Comparison of ENCODE assay signal across 13 cellular contexts in genomic region chr12:52214421-52214802, GRCh38. TPM values are rescaled to one million over a fixed set of nuclear protein-coding genes. Genes with fewer than 3 reads are reported as not detected.
DNase-seq lines count a peak whose midpoint lies in the region; ATAC-seq and TF ChIP-seq lines count a peak whose summit lies in the region.
"Had no signal": no experiment of that assay in that cellular context is flagged by ENCODE, and none has a peak within 500 bp of the region (broad histone marks: within the 10 kb centered on the region; RNA-seq: fewer than 3 reads in every experiment).

No MANE protein-coding gene starts in this region.

- no peak overlapping the region for H3K27ac Mint-ChIP-seq in HFFc6
- no peak overlapping the region for H3K27ac Mint-ChIP-seq in neural progenitor cell

- H3K27ac ChIP-seq in brain microvascular endothelial cell: no peak overlapping the region
- no peak overlapping the region for H3K27ac ChIP-seq in neural progenitor cell

- DNase-seq in BE2C (peak; percentile 46), HFFc6 (no peak), brain microvascular endothelial cell (no peak), neural progenitor cell (ENCODE audit: low spot score) (no peak), HEK293T (ENCODE audit: extremely low spot score) (no peak), SK-N-DZ (ENCODE audit: low spot score) (no peak), HPDE6-E6E7 (ENCODE audit: extremely low spot score) (no peak)
- DNase-seq: activated effector memory CD4-positive, alpha-beta T cell treated with Interleukin-2 at 50 U/mL for 16 hours; AML-193; NCI-H1930; NCI-H510A treated with DMSO at 0.1 percent for 48 hours had no signal

- H3K4me1 Mint-ChIP-seq in HFFc6 (ENCODE audit: low read depth) (peaks cover 51% of the 10 kb centered on the region), neural progenitor cell (peaks cover 15% of the 10 kb centered on the region)

- H3K36me3 Mint-ChIP-seq in HFFc6 (ENCODE audit: low read depth): no peaks in the 10 kb centered on the region
- no peaks in the 10 kb centered on the region for H3K36me3 Mint-ChIP-seq in neural progenitor cell

- no peak overlapping the region for H3K4me2 ChIP-seq in neural progenitor cell

- H3K9me3 Mint-ChIP-seq in HFFc6: no peaks in the 10 kb centered on the region
- H3K9me3 Mint-ChIP-seq in neural progenitor cell: no peaks in the 10 kb centered on the region

- POLR2A ChIA-PET in HEK293T (lab: Yijun Ruan, JAX): interaction anchor here (1.7 kb wide), 1 partner anchor 11 kb away, joined by 3 read pairs; no protein-coding TSS in a partner anchor

- no peak overlapping the region for H2AFZ ChIP-seq in neural progenitor cell (replicated peaks)
- H2AFZ ChIP-seq: parathyroid adenoma had no signal

- CTCF ChIA-PET in HEK293T (lab: Yijun Ruan, JAX): interaction anchor here (1.1 to 1.6 kb wide), 3 partner anchors 7 to 65 kb away, joined by 4 to 5 read pairs (median 5); no protein-coding TSS in a partner anchor

- H3K27me3 Mint-ChIP-seq in HFFc6 (ENCODE audit: insufficient read depth): peaks cover 2% of the 10 kb centered on the region; the same call in 1 of the 2 replicates
- peaks cover 7% of the 10 kb centered on the region for H3K27me3 Mint-ChIP-seq in neural progenitor cell (ENCODE audit: insufficient read depth, low read depth)

- H3K9ac ChIP-seq in neural progenitor cell: no peak overlapping the region
- H3K9ac ChIP-seq: parathyroid adenoma had no signal

- H3K27me3 ChIP-seq in BE2C: no peaks in the 10 kb centered on the region
- H3K27me3 ChIP-seq in brain microvascular endothelial cell (replicated peaks): no peaks in the 10 kb centered on the region
- H3K27me3 ChIP-seq in neural progenitor cell: no peaks in the 10 kb centered on the region

- H3K9me3 ChIP-seq in BE2C: no peaks in the 10 kb centered on the region
- H3K9me3 ChIP-seq in neural progenitor cell (ENCODE audit: low read depth): no peaks in the 10 kb centered on the region

- no peak for ATAC-seq in HG02973 (IDR thresholded peaks at IDR 0.05; ENCODE audit: unreplicated experiment)

- H3K4me3 ChIP-seq in BE2C (ENCODE audit: low read depth, low read length): no peak overlapping the region
- H3K4me3 ChIP-seq in brain microvascular endothelial cell (ENCODE audit: low read depth, low read length): no peak overlapping the region
- H3K4me3 ChIP-seq in neural progenitor cell: no peak overlapping the region

- H3K36me3 ChIP-seq in BE2C: no peaks in the 10 kb centered on the region
- no peaks in the 10 kb centered on the region for H3K36me3 ChIP-seq in brain microvascular endothelial cell (replicated peaks)
- H3K36me3 ChIP-seq in neural progenitor cell: no peaks in the 10 kb centered on the region

- H3K79me2 ChIP-seq in neural progenitor cell (ENCODE audit: low read depth): no peaks in the 10 kb centered on the region
- H3K79me2 ChIP-seq: parathyroid adenoma had no signal

- TF ChIP-seq CTCF in BE2C (IDR thresholded peaks at IDR 0.05; ENCODE audit: low read depth, low read length) (peak; percentile 63), HFFc6 (IDR thresholded peaks at IDR 0.05) (peak; percentile 28; the same call in 1 of the 2 replicates), brain microvascular endothelial cell (IDR thresholded peaks at IDR 0.05; ENCODE audit: low read depth, low read length, missing control alignments) (peak; percentile 70), neural progenitor cell (IDR thresholded peaks at IDR 0.05) (peak; percentile 15)

- H3K4me3 Mint-ChIP-seq in HFFc6 (no peak overlapping the region), neural progenitor cell (no peak overlapping the region)

- peaks cover 42% of the 10 kb centered on the region for H3K4me1 ChIP-seq in BE2C
- no peaks in the 10 kb centered on the region for H3K4me1 ChIP-seq in neural progenitor cell

- no peaks in the 10 kb centered on the region for H3F3A ChIP-seq in neural progenitor cell (ENCODE audit: low read depth)

- no peaks in the 10 kb centered on the region for H4K20me1 ChIP-seq in neural progenitor cell (ENCODE audit: low read depth)

- in situ Hi-C loops in brain microvascular endothelial cell (cut with HindIII; ENCODE audit: low pct_ligation_motif_present, low sequenced_read_pairs): no loop called here

TF ChIP-seq in HEK293T, 16 proteins besides CTCF, POLR2A, EP300 and RAD21:
- no peak for TF ChIP-seq LEF1 (IDR thresholded peaks at IDR 0.05; ENCODE audit: borderline replicate concordance)

RNA-seq across cellular contexts. Expression of gene KRT7, which starts 18.6 kb away (rescaled TPM):
- 1.7 TPM for polyA plus RNA-seq in BE2C (2012; ENCODE audit: insufficient read depth, insufficient read length, low read depth)
- 100 to 1,000 TPM in 2 of 6 experiments, 10 to 100 TPM in 4; 62.7 to 379 (median 67.5) TPM for total RNA-seq in HFFc6 (2021; fragmentation: NEBNext Ultra II Directional; extraction: Animal tissue kit (Norgen Biotek cat#: 25700))
- 3.2 TPM in 1 of 2 replicates, not detected in the other for total RNA-seq in neural progenitor cell (ENCODE audit: low replicate concordance)
- polyA plus RNA-seq in SK-N-DZ (2014; cell fraction: cytosol; rRNA removed): not detected in 2 replicates
- not detected in 2 replicates for polyA plus RNA-seq in SK-N-DZ (2014; cell fraction: nucleus; rRNA removed)

RNA-seq across cellular contexts. Expression of gene KRT80, which starts 22.6 kb away (rescaled TPM):
- 0.52 TPM for polyA plus RNA-seq in BE2C (2012; ENCODE audit: insufficient read depth, insufficient read length, low read depth)
- total RNA-seq in HFFc6 (2021; fragmentation: NEBNext Ultra II Directional; extraction: Animal tissue kit (Norgen Biotek cat#: 25700)): 1 to 10 TPM; 2.3 to 3.7 (median 2.8) TPM
- 0.12 TPM in 1 of 2 replicates, not detected in the other for total RNA-seq in neural progenitor cell (ENCODE audit: low replicate concordance)
- polyA plus RNA-seq in SK-N-DZ (2014; cell fraction: cytosol; rRNA removed): not detected in 2 replicates
- polyA plus RNA-seq in SK-N-DZ (2014; cell fraction: nucleus; rRNA removed): not detected in 2 replicates

Comparison
In these comparisons a context has a peak if more than half of its experiments do, and no peak if none do; other contexts are left out.
1. CTCF ChIP-seq: peak in every context shown above with its lines; median percentile 70 in brain microvascular endothelial cell; 63 in BE2C; 28 in HFFc6; 15 in neural progenitor cell.
2. RNA of gene KRT7, which starts 18.6 kb away (total RNA-seq): 62.7 to 379 TPM in HFFc6; 3.2 TPM in neural progenitor cell; every median in the first group is over 10 times any median in the second.